ENCODE assay signal across 18 cellular contexts in genomic region chr7:89839329-89839728, GRCh38.
A peak's percentile ranks its signal among the peaks of the same experiment; 100 is the strongest.
DNase-seq lines count a peak whose midpoint lies in the region; ATAC-seq and TF ChIP-seq lines count a peak whose summit lies in the region.
"Had no signal": no experiment of that assay in that cellular context is flagged by ENCODE, and none has a peak within 500 bp of the region (broad histone marks: within the 10 kb centered on the region; RNA-seq: fewer than 3 reads in every experiment).

No MANE protein-coding gene starts in this region.

- no peaks in the 10 kb centered on the region for H3K36me3 Mint-ChIP-seq in stimulated activated naive CD8-positive, alpha-beta T cell treated with anti-CD3 and anti-CD28 coated beads, Interleukin-15, Interleukin-2, amounts not matched to agents 100 ng/mL and 50 ng/mL, for 24 hours (ENCODE audit: low read depth)

- no peaks in the 10 kb centered on the region for H4K20me1 ChIP-seq in GM23248 (ENCODE audit: insufficient read depth)
- H4K20me1 ChIP-seq in PC-3 (ENCODE audit: low read length): no peaks in the 10 kb centered on the region

- intact Hi-C loops in PC-3 (cut with micrococcal nuclease): no loop called here

- DNase-seq in stimulated activated naive CD8-positive, alpha-beta T cell treated with anti-CD3 and anti-CD28 coated beads, Interleukin-15, amount 100 ng/mL, for 72 hours: no peak
- no peak for DNase-seq in GM23248
- no peak for DNase-seq in PC-3
- no peak for DNase-seq in stimulated activated naive CD8-positive, alpha-beta T cell treated with anti-CD3 and anti-CD28 coated beads, Interleukin-15, Interleukin-2, amounts not matched to agents 100 U/mL and 50 U/mL, for 24 hours
- DNase-seq in kidney tubule cell (ENCODE audit: low spot score): no peak
- DNase-seq: activated CD4-positive, alpha-beta T cell treated with anti-CD3 and anti-CD28 coated beads for 4 hours; activated T-cell treated with anti-CD3 and anti-CD28 coated beads, Interleukin-2, amount 50 U/mL, for 72 hours; adrenal gland; central memory CD4-positive, alpha-beta T cell; effector memory CD8-positive, alpha-beta T cell; heart right ventricle; NCI-H1694; NCI-H446; right cardiac atrium; SIG-M5 had no signal

- H3K4me3 ChIP-seq in GM23248 (peak overlapping the region; percentile 16; the same call in 1 of the 2 replicates), PC-3 (ENCODE audit: low read length) (no peak overlapping the region)
- H3K4me3 ChIP-seq: adrenal gland, heart right ventricle had no signal

- no peaks in the 10 kb centered on the region for H3K36me3 ChIP-seq in GM23248 (ENCODE audit: low read depth)
- H3K36me3 ChIP-seq in PC-3 (ENCODE audit: low read depth, low read length): no peaks in the 10 kb centered on the region
- H3K36me3 ChIP-seq: adrenal gland, heart right ventricle had no signal

- 36 to 54% methylated on average over 3 of the region's 3 CpGs for WGBS in GM23248 (ENCODE audit: low coverage in 1 of 2, low lambda C conversion rate in 2 of 2, missing lambda C conversion rate in 2 of 2), 2 experiments

- H3K9ac ChIP-seq in GM23248: no peak overlapping the region
- no peak overlapping the region for H3K9ac ChIP-seq in PC-3 (ENCODE audit: low read length)

- peaks cover 3% of the 10 kb centered on the region for H3K9me3 Mint-ChIP-seq in stimulated activated naive CD8-positive, alpha-beta T cell treated with anti-CD3 and anti-CD28 coated beads, Interleukin-15, Interleukin-2, amounts not matched to agents 100 ng/mL and 50 ng/mL, for 24 hours
- H3K9me3 Mint-ChIP-seq in stimulated activated naive CD8-positive, alpha-beta T cell treated with anti-CD3 and anti-CD28 coated beads, Interleukin-15, amount 100 ng/mL, for 72 hours: no peaks in the 10 kb centered on the region
- H3K9me3 Mint-ChIP-seq: activated T-cell treated with anti-CD3 and anti-CD28 coated beads, Interleukin-2, amount 50 U/mL, for 72 hours had no signal

- no TSS peak for BruUV-seq in PC-3 (replicated peaks; lab: Mats Ljungman, UMichigan)

- POLR2A ChIA-PET in PC-3 (lab: Charles Lee; ENCODE audit: unreplicated experiment): no interaction called here

- H3K9me2 ChIP-seq in GM23248 (ENCODE audit: insufficient read depth): no peaks in the 10 kb centered on the region
- no peaks in the 10 kb centered on the region for H3K9me2 ChIP-seq in PC-3 (replicated peaks; ENCODE audit: low read length)

- CTCF ChIA-PET in PC-3 (lab: Charles Lee): no interaction called here

- in situ Hi-C loops in GM23248 (cut with MboI): no loop called here

- H3K4me2 ChIP-seq in GM23248 (ENCODE audit: unreplicated experiment) (no peak overlapping the region), PC-3 (ENCODE audit: low read length) (no peak overlapping the region)

- no peaks in the 10 kb centered on the region for H3F3A ChIP-seq in GM23248 (ENCODE audit: insufficient read depth)
- H3F3A ChIP-seq in PC-3 (ENCODE audit: low read length, unreplicated experiment): no peaks in the 10 kb centered on the region

- no peak for ATAC-seq in stimulated activated naive CD8-positive, alpha-beta T cell treated with anti-CD3 and anti-CD28 coated beads, Interleukin-15, amount 100 ng/mL, for 72 hours
- ATAC-seq in PC-3 (no peak), GM18519 (IDR thresholded peaks at IDR 0.05; ENCODE audit: low FRiP score, unreplicated experiment) (no peak), esophagus mucosa (no peak)
- ATAC-seq in stimulated activated naive CD8-positive, alpha-beta T cell treated with anti-CD3 and anti-CD28 coated beads, Interleukin-15, Interleukin-2, amounts not matched to agents 100 U/mL and 50 U/mL, for 24 hours: no peak
- ATAC-seq: activated T-cell treated with anti-CD3 and anti-CD28 coated beads, Interleukin-2, amount 50 U/mL, for 72 hours; effector memory CD8-positive, alpha-beta T cell; heart right ventricle; right cardiac atrium had no signal

- no peak overlapping the region for H3K27ac Mint-ChIP-seq in stimulated activated naive CD8-positive, alpha-beta T cell treated with anti-CD3 and anti-CD28 coated beads, Interleukin-15, Interleukin-2, amounts not matched to agents 100 ng/mL and 50 ng/mL, for 24 hours
- no peak overlapping the region for H3K27ac Mint-ChIP-seq in stimulated activated naive CD8-positive, alpha-beta T cell treated with anti-CD3 and anti-CD28 coated beads, Interleukin-15, amount 100 ng/mL, for 72 hours
- H3K27ac Mint-ChIP-seq: activated T-cell treated with anti-CD3 and anti-CD28 coated beads, Interleukin-2, amount 50 U/mL, for 72 hours; effector memory CD8-positive, alpha-beta T cell had no signal

- H3K4me3 Mint-ChIP-seq in stimulated activated naive CD8-positive, alpha-beta T cell treated with anti-CD3 and anti-CD28 coated beads, Interleukin-15, Interleukin-2, amounts not matched to agents 100 ng/mL and 50 ng/mL, for 24 hours: peak overlapping the region; percentile 13
- peak overlapping the region in 1 of 2 donors; percentile 8 for H3K4me3 Mint-ChIP-seq in stimulated activated naive CD8-positive, alpha-beta T cell treated with anti-CD3 and anti-CD28 coated beads, Interleukin-15, amount 100 ng/mL, for 72 hours

- H3K4me1 Mint-ChIP-seq in stimulated activated naive CD8-positive, alpha-beta T cell treated with anti-CD3 and anti-CD28 coated beads, Interleukin-15, Interleukin-2, amounts not matched to agents 100 ng/mL and 50 ng/mL, for 24 hours (ENCODE audit: low read depth): no peaks in the 10 kb centered on the region
- no peaks in the 10 kb centered on the region for H3K4me1 Mint-ChIP-seq in stimulated activated naive CD8-positive, alpha-beta T cell treated with anti-CD3 and anti-CD28 coated beads, Interleukin-15, amount 100 ng/mL, for 72 hours

- no peak overlapping the region for H3K27ac ChIP-seq in GM23248
- H3K27ac ChIP-seq in PC-3 (ENCODE audit: low read length): no peak overlapping the region
- H3K27ac ChIP-seq: adrenal gland, heart right ventricle had no signal

- H3K79me2 ChIP-seq in GM23248 (ENCODE audit: insufficient read depth): no peaks in the 10 kb centered on the region
- no peaks in the 10 kb centered on the region for H3K79me2 ChIP-seq in PC-3 (ENCODE audit: low read length)

- peak overlapping the region; percentile 30; the same call in 1 of the 2 replicates for H2AFZ ChIP-seq in GM23248
- H2AFZ ChIP-seq in PC-3 (ENCODE audit: low read length): 0 out of 2 replicates have a peak overlapping the region, but pooled peaks have one; percentile 30

- H3K4me1 ChIP-seq in GM23248 (ENCODE audit: insufficient read depth) (no peaks in the 10 kb centered on the region), PC-3 (ENCODE audit: insufficient read depth, low read length) (no peaks in the 10 kb centered on the region)
- H3K4me1 ChIP-seq: heart right ventricle had no signal

- H3K27me3 ChIP-seq in GM23248 (replicated peaks; ENCODE audit: insufficient read depth) (no peaks in the 10 kb centered on the region), PC-3 (ENCODE audit: low read length) (no peaks in the 10 kb centered on the region)
- H3K27me3 ChIP-seq: adrenal gland, heart right ventricle had no signal

- TF ChIP-seq CTCF in PC-3 (conservative IDR thresholded peaks at IDR 0.05; ENCODE audit: low read depth, low read length): no peak

- no peaks in the 10 kb centered on the region for H3K9me3 ChIP-seq in GM23248 (ENCODE audit: low read depth)
- H3K9me3 ChIP-seq in PC-3 (ENCODE audit: low read length): no peaks in the 10 kb centered on the region
- H3K9me3 ChIP-seq: adrenal gland, heart right ventricle had no signal

- H3K27me3 Mint-ChIP-seq in stimulated activated naive CD8-positive, alpha-beta T cell treated with anti-CD3 and anti-CD28 coated beads, Interleukin-15, Interleukin-2, amounts not matched to agents 100 ng/mL and 50 ng/mL, for 24 hours: no peaks in the 10 kb centered on the region
- H3K27me3 Mint-ChIP-seq in stimulated activated naive CD8-positive, alpha-beta T cell treated with anti-CD3 and anti-CD28 coated beads, Interleukin-15, amount 100 ng/mL, for 72 hours: no peaks in the 10 kb centered on the region
- H3K27me3 Mint-ChIP-seq: effector memory CD8-positive, alpha-beta T cell had no signal
